Comparison of ENCODE assay signal across 21 cellular contexts in genomic region chr6:109295766-109296156, GRCh38.
"Had no signal": no experiment of that assay in that cellular context is flagged by ENCODE, and none has a peak within 500 bp of the region (broad histone marks: within the 10 kb centered on the region; RNA-seq: fewer than 3 reads in every experiment).

No MANE protein-coding gene starts in this region.

- H3K27ac ChIP-seq: cardiac muscle cell, foreskin keratinocyte, parathyroid adenoma, sigmoid colon, testis, vagina had no signal

- ATAC-seq: foreskin keratinocyte; left ventricle myocardium superior; stimulated activated naive B cell treated with anti-CD40 and anti-IgM and Interleukin-4, amounts not matched to agents 10 μg/mL and 1 μg/mL and 100 μg/mL, for 72 hours had no signal

- H3K4me1 ChIP-seq: foreskin keratinocyte, parathyroid adenoma, testis, vagina had no signal

- H3K79me2 ChIP-seq: parathyroid adenoma had no signal

- FAIRE-seq: TTC549 had no signal

- H3K36me3 ChIP-seq: cardiac muscle cell, sigmoid colon, vagina had no signal

- H3K9me3 ChIP-seq: body of pancreas, sigmoid colon, testis, vagina had no signal

- DNase-seq: activated CD4-positive, alpha-beta T cell treated with anti-CD3 and anti-CD28 coated beads for 1 hour; activated CD4-positive, alpha-beta T cell treated with anti-CD3 and anti-CD28 coated beads, Interleukin-2, amount 50 U/mL, for 1 hour; activated gamma-delta T cell treated with Interleukin-2 at 50 U/mL for 16 hours; activated T-cell treated with anti-CD3 and anti-CD28 coated beads, Interleukin-2, amount 50 U/mL, for 1 hour; anterior cingulate cortex; effector CD4-positive, alpha-beta T cell; foreskin keratinocyte; glutamatergic neuron; left ventricle myocardium superior; mammary epithelial cell; naive B cell; sigmoid colon; stimulated activated CD4-positive, alpha-beta T cell treated with anti-CD3 and anti-CD28 coated beads, Interleukin-2, amount 100 ng/mL, for 48 hours; stimulated activated CD8-positive, alpha-beta memory T cell treated with anti-CD3 and anti-CD28 coated beads, Interleukin-4, amount 100 ng/mL, for 48 hours; stimulated activated naive B cell treated with anti-CD40 and anti-IgM and Interleukin-4, amounts not matched to agents 10 μg/mL and 1 μg/mL and 100 μg/mL, for 72 hours; testis had no signal

- H2AFZ ChIP-seq: parathyroid adenoma had no signal

- H3K4me3 ChIP-seq: body of pancreas, cardiac muscle cell, sigmoid colon, testis, vagina had no signal

- H3K9ac ChIP-seq: parathyroid adenoma had no signal

- H3K27me3 ChIP-seq: body of pancreas, cardiac muscle cell, sigmoid colon, testis, vagina had no signal
